Comparison of ENCODE assay signal across 1 cellular context in genomic region chr10:3099291-3100092, GRCh38.
TF ChIP-seq lines count a peak whose summit lies in the region.

No MANE protein-coding gene starts in this region.

TF ChIP-seq in GM23338, 12 proteins besides CTCF, POLR2A, EP300 and RAD21 (continued from another document):
- TF ChIP-seq ZNF462 (CRISPR knock-in tag; IDR thresholded peaks at IDR 0.05): no peak
- no peak for TF ChIP-seq EZH2 (IDR thresholded peaks at IDR 0.05; ENCODE audit: low read depth, unreplicated experiment)
